1 cellular context compared by ENCODE assay signal in the genomic region with DNA sequence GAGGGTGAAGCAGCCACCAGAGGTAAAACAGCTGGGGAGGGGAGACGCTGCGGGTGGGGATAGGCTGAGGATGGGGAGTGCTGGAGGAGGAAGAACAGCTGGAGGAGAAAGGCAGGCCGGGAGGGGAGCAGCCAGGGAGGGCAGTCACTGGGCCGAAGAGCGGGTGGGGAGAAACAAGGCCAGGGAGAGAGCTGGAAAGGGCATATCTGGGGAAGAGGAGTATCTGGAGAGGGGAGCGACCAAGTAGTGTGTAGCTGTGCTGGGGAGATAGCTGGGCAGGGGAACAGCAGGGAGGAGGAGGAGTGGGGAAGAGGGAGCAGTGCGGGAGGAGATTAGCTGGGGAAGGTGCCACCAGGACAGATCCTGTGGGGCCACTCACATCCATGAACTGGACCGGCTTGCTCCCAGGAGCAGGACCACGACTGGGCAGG.
TF ChIP-seq lines count a peak whose summit lies in the region.

No MANE protein-coding gene starts in this region.

TF ChIP-seq in H1, 55 proteins besides CTCF, POLR2A, EP300 and RAD21:
- TF ChIP-seq TAF7 (optimal IDR thresholded peaks at IDR 0.05; ENCODE audit: borderline replicate concordance, low read depth, low read length) (no peak), CTBP2 (IDR thresholded peaks at IDR 0.05; ENCODE audit: borderline replicate concordance, insufficient read depth, insufficient read length, low read length) (no peak), SUZ12 (IDR thresholded peaks at IDR 0.05; ENCODE audit: low read length) (no peak), KDM4A (IDR thresholded peaks at IDR 0.05; ENCODE audit: low read depth, low read length, severe bottlenecking) (no peak), SIN3A (conservative IDR thresholded peaks at IDR 0.05 in 1 of 2, IDR thresholded peaks at IDR 0.05 in 1 of 2; ENCODE audit: low read depth in 1 of 2, low read length in 2 of 2) (no peak), FOSL1 (IDR thresholded peaks at IDR 0.05; ENCODE audit: insufficient read depth, low read depth, low read length) (no peak), EGR1 (IDR thresholded peaks at IDR 0.05; ENCODE audit: borderline replicate concordance, low read depth, low read length) (no peak), NRF1 (IDR thresholded peaks at IDR 0.05; ENCODE audit: low read depth, low read length) (no peak), GTF2F1 (IDR thresholded peaks at IDR 0.05; ENCODE audit: borderline replicate concordance, low read depth, low read length) (no peak), YY1 (IDR thresholded peaks at IDR 0.05; ENCODE audit: low read depth, low read length) (no peak), KDM1A (IDR thresholded peaks at IDR 0.05; ENCODE audit: borderline replicate concordance, low read length) (no peak), POLR2AphosphoS5 (IDR thresholded peaks at IDR 0.05; ENCODE audit: low read depth, low read length) (no peak), SP4 (IDR thresholded peaks at IDR 0.05; ENCODE audit: low read length) (no peak), PHF8 (conservative IDR thresholded peaks at IDR 0.05; ENCODE audit: low read depth, low read length) (no peak), GABPA (IDR thresholded peaks at IDR 0.05; ENCODE audit: borderline replicate concordance, insufficient read depth, low read length) (no peak), BCL11A (IDR thresholded peaks at IDR 0.05; ENCODE audit: low read depth in 2 of 2, low read length in 2 of 2) (no peak), RNF2 (IDR thresholded peaks at IDR 0.05; ENCODE audit: borderline replicate concordance, low read depth, low read length, missing control alignments, poor library complexity, severe bottlenecking) (no peak)
- TF ChIP-seq, protein P1, sequence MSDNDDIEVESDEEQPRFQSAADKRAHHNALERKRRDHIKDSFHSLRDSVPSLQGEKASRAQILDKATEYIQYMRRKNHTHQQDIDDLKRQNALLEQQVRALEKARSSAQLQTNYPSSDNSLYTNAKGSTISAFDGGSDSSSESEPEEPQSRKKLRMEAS (IDR thresholded peaks at IDR 0.05): no peak
- TF ChIP-seq, protein P2, sequence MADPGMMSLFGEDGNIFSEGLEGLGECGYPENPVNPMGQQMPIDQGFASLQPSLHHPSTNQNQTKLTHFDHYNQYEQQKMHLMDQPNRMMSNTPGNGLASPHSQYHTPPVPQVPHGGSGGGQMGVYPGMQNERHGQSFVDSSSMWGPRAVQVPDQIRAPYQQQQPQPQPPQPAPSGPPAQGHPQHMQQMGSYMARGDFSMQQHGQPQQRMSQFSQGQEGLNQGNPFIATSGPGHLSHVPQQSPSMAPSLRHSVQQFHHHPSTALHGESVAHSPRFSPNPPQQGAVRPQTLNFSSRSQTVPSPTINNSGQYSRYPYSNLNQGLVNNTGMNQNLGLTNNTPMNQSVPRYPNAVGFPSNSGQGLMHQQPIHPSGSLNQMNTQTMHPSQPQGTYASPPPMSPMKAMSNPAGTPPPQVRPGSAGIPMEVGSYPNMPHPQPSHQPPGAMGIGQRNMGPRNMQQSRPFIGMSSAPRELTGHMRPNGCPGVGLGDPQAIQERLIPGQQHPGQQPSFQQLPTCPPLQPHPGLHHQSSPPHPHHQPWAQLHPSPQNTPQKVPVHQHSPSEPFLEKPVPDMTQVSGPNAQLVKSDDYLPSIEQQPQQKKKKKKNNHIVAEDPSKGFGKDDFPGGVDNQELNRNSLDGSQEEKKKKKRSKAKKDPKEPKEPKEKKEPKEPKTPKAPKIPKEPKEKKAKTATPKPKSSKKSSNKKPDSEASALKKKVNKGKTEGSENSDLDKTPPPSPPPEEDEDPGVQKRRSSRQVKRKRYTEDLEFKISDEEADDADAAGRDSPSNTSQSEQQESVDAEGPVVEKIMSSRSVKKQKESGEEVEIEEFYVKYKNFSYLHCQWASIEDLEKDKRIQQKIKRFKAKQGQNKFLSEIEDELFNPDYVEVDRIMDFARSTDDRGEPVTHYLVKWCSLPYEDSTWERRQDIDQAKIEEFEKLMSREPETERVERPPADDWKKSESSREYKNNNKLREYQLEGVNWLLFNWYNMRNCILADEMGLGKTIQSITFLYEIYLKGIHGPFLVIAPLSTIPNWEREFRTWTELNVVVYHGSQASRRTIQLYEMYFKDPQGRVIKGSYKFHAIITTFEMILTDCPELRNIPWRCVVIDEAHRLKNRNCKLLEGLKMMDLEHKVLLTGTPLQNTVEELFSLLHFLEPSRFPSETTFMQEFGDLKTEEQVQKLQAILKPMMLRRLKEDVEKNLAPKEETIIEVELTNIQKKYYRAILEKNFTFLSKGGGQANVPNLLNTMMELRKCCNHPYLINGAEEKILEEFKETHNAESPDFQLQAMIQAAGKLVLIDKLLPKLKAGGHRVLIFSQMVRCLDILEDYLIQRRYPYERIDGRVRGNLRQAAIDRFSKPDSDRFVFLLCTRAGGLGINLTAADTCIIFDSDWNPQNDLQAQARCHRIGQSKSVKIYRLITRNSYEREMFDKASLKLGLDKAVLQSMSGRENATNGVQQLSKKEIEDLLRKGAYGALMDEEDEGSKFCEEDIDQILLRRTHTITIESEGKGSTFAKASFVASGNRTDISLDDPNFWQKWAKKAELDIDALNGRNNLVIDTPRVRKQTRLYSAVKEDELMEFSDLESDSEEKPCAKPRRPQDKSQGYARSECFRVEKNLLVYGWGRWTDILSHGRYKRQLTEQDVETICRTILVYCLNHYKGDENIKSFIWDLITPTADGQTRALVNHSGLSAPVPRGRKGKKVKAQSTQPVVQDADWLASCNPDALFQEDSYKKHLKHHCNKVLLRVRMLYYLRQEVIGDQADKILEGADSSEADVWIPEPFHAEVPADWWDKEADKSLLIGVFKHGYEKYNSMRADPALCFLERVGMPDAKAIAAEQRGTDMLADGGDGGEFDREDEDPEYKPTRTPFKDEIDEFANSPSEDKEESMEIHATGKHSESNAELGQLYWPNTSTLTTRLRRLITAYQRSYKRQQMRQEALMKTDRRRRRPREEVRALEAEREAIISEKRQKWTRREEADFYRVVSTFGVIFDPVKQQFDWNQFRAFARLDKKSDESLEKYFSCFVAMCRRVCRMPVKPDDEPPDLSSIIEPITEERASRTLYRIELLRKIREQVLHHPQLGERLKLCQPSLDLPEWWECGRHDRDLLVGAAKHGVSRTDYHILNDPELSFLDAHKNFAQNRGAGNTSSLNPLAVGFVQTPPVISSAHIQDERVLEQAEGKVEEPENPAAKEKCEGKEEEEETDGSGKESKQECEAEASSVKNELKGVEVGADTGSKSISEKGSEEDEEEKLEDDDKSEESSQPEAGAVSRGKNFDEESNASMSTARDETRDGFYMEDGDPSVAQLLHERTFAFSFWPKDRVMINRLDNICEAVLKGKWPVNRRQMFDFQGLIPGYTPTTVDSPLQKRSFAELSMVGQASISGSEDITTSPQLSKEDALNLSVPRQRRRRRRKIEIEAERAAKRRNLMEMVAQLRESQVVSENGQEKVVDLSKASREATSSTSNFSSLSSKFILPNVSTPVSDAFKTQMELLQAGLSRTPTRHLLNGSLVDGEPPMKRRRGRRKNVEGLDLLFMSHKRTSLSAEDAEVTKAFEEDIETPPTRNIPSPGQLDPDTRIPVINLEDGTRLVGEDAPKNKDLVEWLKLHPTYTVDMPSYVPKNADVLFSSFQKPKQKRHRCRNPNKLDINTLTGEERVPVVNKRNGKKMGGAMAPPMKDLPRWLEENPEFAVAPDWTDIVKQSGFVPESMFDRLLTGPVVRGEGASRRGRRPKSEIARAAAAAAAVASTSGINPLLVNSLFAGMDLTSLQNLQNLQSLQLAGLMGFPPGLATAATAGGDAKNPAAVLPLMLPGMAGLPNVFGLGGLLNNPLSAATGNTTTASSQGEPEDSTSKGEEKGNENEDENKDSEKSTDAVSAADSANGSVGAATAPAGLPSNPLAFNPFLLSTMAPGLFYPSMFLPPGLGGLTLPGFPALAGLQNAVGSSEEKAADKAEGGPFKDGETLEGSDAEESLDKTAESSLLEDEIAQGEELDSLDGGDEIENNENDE (IDR thresholded peaks at IDR 0.05; ENCODE audit: insufficient replicate concordance, low read length): no peak
- TF ChIP-seq, protein P3, sequence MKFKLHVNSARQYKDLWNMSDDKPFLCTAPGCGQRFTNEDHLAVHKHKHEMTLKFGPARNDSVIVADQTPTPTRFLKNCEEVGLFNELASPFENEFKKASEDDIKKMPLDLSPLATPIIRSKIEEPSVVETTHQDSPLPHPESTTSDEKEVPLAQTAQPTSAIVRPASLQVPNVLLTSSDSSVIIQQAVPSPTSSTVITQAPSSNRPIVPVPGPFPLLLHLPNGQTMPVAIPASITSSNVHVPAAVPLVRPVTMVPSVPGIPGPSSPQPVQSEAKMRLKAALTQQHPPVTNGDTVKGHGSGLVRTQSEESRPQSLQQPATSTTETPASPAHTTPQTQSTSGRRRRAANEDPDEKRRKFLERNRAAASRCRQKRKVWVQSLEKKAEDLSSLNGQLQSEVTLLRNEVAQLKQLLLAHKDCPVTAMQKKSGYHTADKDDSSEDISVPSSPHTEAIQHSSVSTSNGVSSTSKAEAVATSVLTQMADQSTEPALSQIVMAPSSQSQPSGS (IDR thresholded peaks at IDR 0.05; ENCODE audit: low read length): no peak
TF ChIP-seq in H1: peak in this region for 0.
